ENCODE assay signal across 31 cellular contexts in the genomic region with DNA sequence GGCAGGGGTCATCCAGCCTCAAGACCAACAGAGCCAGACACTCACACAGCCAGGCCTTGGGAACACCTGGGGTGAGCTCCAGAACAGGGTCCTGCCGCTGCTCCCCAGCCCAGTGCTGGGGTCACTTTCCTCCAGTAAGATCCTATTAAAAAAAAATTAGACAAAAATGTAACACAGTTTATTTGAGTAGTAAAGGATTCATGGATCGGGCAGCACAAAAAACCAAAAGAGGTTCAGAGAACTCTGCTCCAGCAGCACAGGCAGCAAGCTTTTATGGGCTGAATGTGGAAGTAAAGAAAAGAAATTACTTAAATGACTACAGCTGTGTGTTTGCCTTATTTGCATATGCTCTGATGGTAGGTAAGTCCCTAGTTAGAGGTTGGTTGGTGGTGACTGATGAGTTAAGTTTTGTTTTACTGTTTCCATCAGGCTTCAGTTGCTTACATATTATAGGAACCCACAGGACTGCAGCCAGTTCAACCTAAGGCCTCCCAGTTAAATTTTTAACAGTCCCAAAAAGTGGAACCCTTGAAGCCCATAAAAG.
"Had no signal": no experiment of that assay in that cellular context is flagged by ENCODE, and none has a peak within 500 bp of the region (broad histone marks: within the 10 kb centered on the region; RNA-seq: fewer than 3 reads in every experiment).

No MANE protein-coding gene starts in this region.

- H3K4me1 ChIP-seq: foreskin keratinocyte, heart left ventricle, psoas muscle, transverse colon had no signal

- H3K4me1 Mint-ChIP-seq: activated CD4-positive, alpha-beta T cell treated with anti-CD3 and anti-CD28 coated beads, Interleukin-2, amount 10 ng/mL, durations not matched to agents 7 days and 5 days; immature natural killer cell; naive B cell; stimulated activated naive B cell treated with anti-CD40 and anti-IgM and Interleukin-4, amounts not matched to agents 10 μg/mL and 1 μg/mL and 100 μg/mL, for 72 hours had no signal

- H3K36me3 Mint-ChIP-seq: activated naive CD8-positive, alpha-beta T cell; immature natural killer cell; stimulated activated naive B cell treated with anti-CD40 and anti-IgM and Interleukin-4, amounts not matched to agents 10 μg/mL and 1 μg/mL and 100 μg/mL, for 72 hours had no signal

- H3K9me3 Mint-ChIP-seq: activated CD8-positive, alpha-beta T cell treated with anti-CD3 and anti-CD28 coated beads for 36 hours; immature natural killer cell had no signal

- H3K79me2 ChIP-seq: parathyroid adenoma had no signal

- H3K27ac ChIP-seq: foreskin keratinocyte, heart left ventricle, parathyroid adenoma, psoas muscle, sigmoid colon, testis, transverse colon had no signal

- H3K9ac ChIP-seq: parathyroid adenoma had no signal

- H3K36me3 ChIP-seq: esophagus muscularis mucosa, heart left ventricle, sigmoid colon, transverse colon had no signal

- H2AFZ ChIP-seq: parathyroid adenoma had no signal

- H3K4me3 ChIP-seq: esophagus muscularis mucosa, heart left ventricle, psoas muscle, sigmoid colon, smooth muscle cell, testis, transverse colon had no signal

- H3K9me3 ChIP-seq: psoas muscle, testis, transverse colon had no signal

- H3K4me3 Mint-ChIP-seq: activated CD4-positive, alpha-beta T cell treated with anti-CD3 and anti-CD28 coated beads, Interleukin-2, amount 10 ng/mL, durations not matched to agents 7 days and 5 days; activated CD8-positive, alpha-beta T cell treated with anti-CD3 and anti-CD28 coated beads for 36 hours; activated naive CD8-positive, alpha-beta T cell; immature natural killer cell; naive B cell; nephron progenitor cell; stimulated activated naive B cell treated with anti-CD40 and anti-IgM and Interleukin-4, amounts not matched to agents 10 μg/mL and 1 μg/mL and 100 μg/mL, for 72 hours had no signal

- H3K27me3 Mint-ChIP-seq: activated CD4-positive, alpha-beta T cell treated with anti-CD3 and anti-CD28 coated beads, Interleukin-2, amount 10 ng/mL, durations not matched to agents 7 days and 5 days; activated naive CD8-positive, alpha-beta T cell had no signal

- DNase-seq: activated CD4-positive, alpha-beta T cell treated with anti-CD3 and anti-CD28 coated beads, Interleukin-2, amount 10 ng/mL, durations not matched to agents 7 days and 5 days; activated CD4-positive, CD25-positive, alpha-beta regulatory T cell treated with anti-CD3 and anti-CD28 coated beads, Interleukin-2, amount 50 U/mL, for 72 hours; activated CD8-positive, alpha-beta T cell treated with anti-CD3 and anti-CD28 coated beads for 36 hours; activated effector memory CD4-positive, alpha-beta T cell treated with Interleukin-2 at 50 U/mL for 16 hours; activated naive CD4-positive, alpha-beta T cell treated with Interleukin-2 at 50 U/mL for 16 hours; activated T-cell treated with anti-CD3 and anti-CD28 coated beads, Interleukin-2, amount 50 U/mL, for 48 hours; anterior cingulate cortex; dermis blood vessel endothelial cell; effector CD4-positive, alpha-beta T cell; foreskin keratinocyte; heart left ventricle; hypothalamus; immature natural killer cell; kidney; left colon; mammary epithelial cell; naive B cell; nephron progenitor cell; nucleus accumbens; psoas muscle; sigmoid colon; stimulated activated CD4-positive, alpha-beta T cell treated with anti-CD3 and anti-CD28 coated beads, Interleukin-1b, Interleukin-23, amount 100 ng/mL, for 48 hours; stimulated activated CD4-positive, alpha-beta T cell treated with anti-CD3 and anti-CD28 coated beads, Interleukin-4, amount 100 ng/mL, for 4 hours; stimulated activated CD8-positive, alpha-beta memory T cell treated with anti-CD3 and anti-CD28 coated beads, Interleukin-4, amount 100 ng/mL, for 48 hours; stimulated activated naive B cell treated with anti-CD40 and anti-IgM and Interleukin-4, amounts not matched to agents 10 μg/mL and 1 μg/mL and 100 μg/mL, for 72 hours; testis; transverse colon had no signal

- H3K4me2 ChIP-seq: smooth muscle cell had no signal

- ATAC-seq: activated CD8-positive, alpha-beta T cell treated with anti-CD3 and anti-CD28 coated beads for 36 hours; foreskin keratinocyte; heart left ventricle; left colon; psoas muscle had no signal

- H3K27ac Mint-ChIP-seq: activated CD4-positive, alpha-beta T cell treated with anti-CD3 and anti-CD28 coated beads, Interleukin-2, amount 10 ng/mL, durations not matched to agents 7 days and 5 days; activated CD8-positive, alpha-beta T cell treated with anti-CD3 and anti-CD28 coated beads for 36 hours; activated naive CD8-positive, alpha-beta T cell; immature natural killer cell; naive B cell; nephron progenitor cell; stimulated activated naive B cell treated with anti-CD40 and anti-IgM and Interleukin-4, amounts not matched to agents 10 μg/mL and 1 μg/mL and 100 μg/mL, for 72 hours had no signal

- H3K27me3 ChIP-seq: esophagus muscularis mucosa, foreskin keratinocyte, sigmoid colon, testis, transverse colon had no signal
